ENCODE assay signal across 12 cellular contexts in genomic region chr6:137416376-137417109, GRCh38.
DNase-seq lines count a peak whose midpoint lies in the region; ATAC-seq and TF ChIP-seq lines count a peak whose summit lies in the region.
"Had no signal": no experiment of that assay in that cellular context is flagged by ENCODE, and none has a peak within 500 bp of the region (broad histone marks: within the 10 kb centered on the region; RNA-seq: fewer than 3 reads in every experiment).

No MANE protein-coding gene starts in this region.

- no peaks in the 10 kb centered on the region for H3K9me3 ChIP-seq in stomach

- ATAC-seq in effector memory CD8-positive, alpha-beta T cell (replicated peaks): no peak
- ATAC-seq in HG03196 (IDR thresholded peaks at IDR 0.05; ENCODE audit: unreplicated experiment): no peak

- no peak for TF ChIP-seq CTCF in stomach (IDR thresholded peaks at IDR 0.05)

- H3K4me3 Mint-ChIP-seq in effector memory CD8-positive, alpha-beta T cell: no peak overlapping the region
- H3K4me3 Mint-ChIP-seq: activated CD4-positive, alpha-beta T cell treated with anti-CD3 and anti-CD28 coated beads, Interleukin-2, amount 10 ng/mL, durations not matched to agents 7 days and 5 days had no signal

- no peaks in the 10 kb centered on the region for H3K9me3 Mint-ChIP-seq in effector memory CD8-positive, alpha-beta T cell
- H3K9me3 Mint-ChIP-seq: activated CD4-positive, alpha-beta T cell treated with anti-CD3 and anti-CD28 coated beads, Interleukin-2, amount 10 ng/mL, durations not matched to agents 7 days and 5 days; central memory CD8-positive, alpha-beta T cell had no signal

- H3K27me3 ChIP-seq in stomach: no peaks in the 10 kb centered on the region

- DNase-seq in Daoy (ENCODE audit: low read depth) (peak; percentile 73), NCI-H69 (lab: John Stamatoyannopoulos, UW) (peak; percentile 58), fibroblast of gingiva (ENCODE audit: low read depth) (peak; percentile 79), myocyte (ENCODE audit: low read depth) (peak; percentile 5), stomach (no peak), caudate nucleus (lab: John Stamatoyannopoulos, UW) (no peak)
- no peak for DNase-seq in effector memory CD8-positive, alpha-beta T cell
- DNase-seq: activated CD4-positive, alpha-beta T cell treated with anti-CD3 and anti-CD28 coated beads, Interleukin-2, amount 10 ng/mL, durations not matched to agents 7 days and 5 days had no signal

- H3K4me1 ChIP-seq in stomach: peaks cover 0 to 16% (median 4%) of the 10 kb centered on the region in 4 donors
- H3K4me1 ChIP-seq: parathyroid adenoma had no signal

- H3K27ac Mint-ChIP-seq in effector memory CD8-positive, alpha-beta T cell: no peak overlapping the region
- H3K27ac Mint-ChIP-seq: activated CD4-positive, alpha-beta T cell treated with anti-CD3 and anti-CD28 coated beads, Interleukin-2, amount 10 ng/mL, durations not matched to agents 7 days and 5 days had no signal

- TF ChIP-seq POLR2A in stomach (IDR thresholded peaks at IDR 0.05): no peak

- H3K4me3 ChIP-seq in stomach: no peak overlapping the region

- intact Hi-C loops in stomach (cut with DNase I; ENCODE audit: low total_unique reads): no loop called here

- H3K36me3 Mint-ChIP-seq in effector memory CD8-positive, alpha-beta T cell (ENCODE audit: insufficient read depth): no peaks in the 10 kb centered on the region

- H3K4me1 Mint-ChIP-seq in effector memory CD8-positive, alpha-beta T cell (ENCODE audit: low read depth in 2 of 2): peaks cover 6 to 18% of the 10 kb centered on the region in 2 donors

- no peaks in the 10 kb centered on the region for H3K27me3 Mint-ChIP-seq in effector memory CD8-positive, alpha-beta T cell
- H3K27me3 Mint-ChIP-seq: central memory CD8-positive, alpha-beta T cell had no signal

- WGBS in stomach, 5 donors: 84 to 91% (median 87%) methylated on average over 9 of the region's 9 CpGs

- TF ChIP-seq EP300 in stomach (IDR thresholded peaks at IDR 0.05): no peak

- no peaks in the 10 kb centered on the region for H3K36me3 ChIP-seq in stomach

- no peak overlapping the region for H3K27ac ChIP-seq in stomach
- no peak overlapping the region for H3K27ac ChIP-seq in caudate nucleus (ENCODE audit: low read depth, low read length)
- H3K27ac ChIP-seq: HL-60, parathyroid adenoma had no signal

Comparison
In these comparisons a context has a peak if more than half of its experiments do, and no peak if none do; other contexts are left out.
1. DNase-seq: peak in Daoy (single experiment), NCI-H69 (single experiment), fibroblast of gingiva (single experiment) and myocyte (single experiment); none in stomach (single experiment), effector memory CD8-positive, alpha-beta T cell (0 of 3) and caudate nucleus (0 of 61).